31 cellular contexts compared by ENCODE assay signal in the genomic region with DNA sequence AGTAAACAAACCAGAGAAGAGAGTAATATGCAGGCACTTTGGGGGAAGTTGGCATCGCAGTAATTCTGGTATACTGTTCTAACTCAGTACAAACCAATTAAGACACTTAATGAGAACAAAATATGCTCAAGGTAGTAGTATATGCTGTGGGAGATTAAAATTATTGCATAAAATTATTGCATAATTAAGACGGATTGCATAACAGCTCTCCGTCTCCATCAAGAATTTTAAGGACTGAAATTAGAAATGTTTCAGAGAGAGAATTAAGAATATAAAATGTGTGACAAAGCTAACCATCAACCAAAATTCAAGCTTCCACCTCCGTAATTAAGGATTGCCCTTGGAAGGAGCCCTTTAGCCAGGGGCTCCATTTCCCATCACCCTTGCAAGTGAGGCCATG.
"Had no signal": no experiment of that assay in that cellular context is flagged by ENCODE, and none has a peak within 500 bp of the region (broad histone marks: within the 10 kb centered on the region; RNA-seq: fewer than 3 reads in every experiment).

No MANE protein-coding gene starts in this region.

- H3K4me1 Mint-ChIP-seq: nephron; stimulated activated memory B cell treated with anti-CD40 and anti-IgM and Interleukin-4, amounts not matched to agents 10 μg/mL and 1 μg/mL and 100 μg/mL, for 72 hours; stimulated activated naive CD8-positive, alpha-beta T cell treated with anti-CD3 and anti-CD28 coated beads, Interleukin-15, amount 100 ng/mL, for 72 hours had no signal

- H3K4me3 ChIP-seq: neural progenitor cell, ovary, psoas muscle, skin epidermis, smooth muscle cell, spleen, suprapubic skin, testis, tibial artery, transverse colon, upper lobe of left lung, vagina had no signal

- H3K27ac Mint-ChIP-seq: natural killer cell; nephron; neural progenitor cell; progenitor cell of endocrine pancreas; stimulated activated memory B cell treated with anti-CD40 and anti-IgM and Interleukin-4, amounts not matched to agents 10 μg/mL and 1 μg/mL and 100 μg/mL, for 72 hours; stimulated activated naive CD8-positive, alpha-beta T cell treated with anti-CD3 and anti-CD28 coated beads, Interleukin-15, amount 100 ng/mL, for 72 hours had no signal

- H3K9me3 Mint-ChIP-seq: natural killer cell; nephron; neural progenitor cell; stimulated activated memory B cell treated with anti-CD40 and anti-IgM and Interleukin-4, amounts not matched to agents 10 μg/mL and 1 μg/mL and 100 μg/mL, for 72 hours; stimulated activated naive CD8-positive, alpha-beta T cell treated with anti-CD3 and anti-CD28 coated beads, Interleukin-15, amount 100 ng/mL, for 72 hours had no signal

- H2AFZ ChIP-seq: neural progenitor cell, parathyroid adenoma had no signal

- H3K4me2 ChIP-seq: neural progenitor cell, smooth muscle cell had no signal

- FAIRE-seq: urothelium cell line had no signal

- H3K27ac ChIP-seq: neural progenitor cell, ovary, parathyroid adenoma, psoas muscle, skin epidermis, spleen, suprapubic skin, testis, tibial artery, transverse colon, upper lobe of left lung, vagina had no signal

- H3K27me3 Mint-ChIP-seq: progenitor cell of endocrine pancreas; stimulated activated memory B cell treated with anti-CD40 and anti-IgM and Interleukin-4, amounts not matched to agents 10 μg/mL and 1 μg/mL and 100 μg/mL, for 72 hours; stimulated activated naive CD8-positive, alpha-beta T cell treated with anti-CD3 and anti-CD28 coated beads, Interleukin-15, amount 100 ng/mL, for 72 hours had no signal

- H3K79me2 ChIP-seq: parathyroid adenoma had no signal

- H3K9me3 ChIP-seq: ovary, psoas muscle, spleen, suprapubic skin, testis, tibial artery, transverse colon, upper lobe of left lung, vagina had no signal

- H3K36me3 ChIP-seq: neural progenitor cell, ovary, spleen, suprapubic skin, tibial artery, transverse colon, upper lobe of left lung, vagina had no signal

- H3K36me3 Mint-ChIP-seq: natural killer cell; neural progenitor cell; stimulated activated memory B cell treated with anti-CD40 and anti-IgM and Interleukin-4, amounts not matched to agents 10 μg/mL and 1 μg/mL and 100 μg/mL, for 72 hours had no signal

- H3K4me3 Mint-ChIP-seq: natural killer cell; nephron; neural progenitor cell; stimulated activated memory B cell treated with anti-CD40 and anti-IgM and Interleukin-4, amounts not matched to agents 10 μg/mL and 1 μg/mL and 100 μg/mL, for 72 hours; stimulated activated naive CD8-positive, alpha-beta T cell treated with anti-CD3 and anti-CD28 coated beads, Interleukin-15, amount 100 ng/mL, for 72 hours had no signal

- DNase-seq: natural killer cell; occipital lobe; ovary; posterior cingulate gyrus; psoas muscle; right cardiac atrium; spleen; stimulated activated CD4-positive, alpha-beta T cell treated with anti-CD3 and anti-CD28 coated beads, Interleukin-12 subunit alpha, Interleukin-12 subunit beta, amount 100 ng/mL, for 4 hours; stimulated activated CD4-positive, alpha-beta T cell treated with anti-CD3 and anti-CD28 coated beads, Interleukin-1b, Interleukin-23, amount 100 ng/mL, for 48 hours; stimulated activated CD4-positive, alpha-beta T cell treated with anti-CD3 and anti-CD28 coated beads, Interleukin-4, amount 100 ng/mL, for 1 hour; stimulated activated CD4-positive, alpha-beta T cell treated with anti-CD3 and anti-CD28 coated beads, Interleukin-4, amount 100 ng/mL, for 4 hours; stimulated activated CD8-positive, alpha-beta memory T cell treated with anti-CD3 and anti-CD28 coated beads, Interleukin-4, amount 100 ng/mL, for 48 hours; stimulated activated naive CD4-positive, alpha-beta T cell; stimulated activated naive CD8-positive, alpha-beta T cell treated with anti-CD3 and anti-CD28 coated beads, Interleukin-15, amount 100 ng/mL, for 72 hours; stimulated activated naive CD8-positive, alpha-beta T cell treated with anti-CD3 and anti-CD28 coated beads, Interleukin-15, Interleukin-2, amounts not matched to agents 100 U/mL and 50 U/mL, for 24 hours; substantia nigra; testis; tibial artery; transverse colon; upper lobe of left lung had no signal

- H3K4me1 ChIP-seq: parathyroid adenoma, psoas muscle, suprapubic skin, testis, transverse colon, vagina had no signal

- H3K27me3 ChIP-seq: neural progenitor cell, ovary, spleen, suprapubic skin, testis, tibial artery, transverse colon, upper lobe of left lung, vagina had no signal

- H3K9ac ChIP-seq: neural progenitor cell, parathyroid adenoma had no signal

- ATAC-seq: natural killer cell; psoas muscle; right cardiac atrium; sciatic nerve; stimulated activated memory B cell treated with anti-CD40 and anti-IgM and Interleukin-4, amounts not matched to agents 10 μg/mL and 1 μg/mL and 100 μg/mL, for 72 hours; stimulated activated naive CD8-positive, alpha-beta T cell treated with anti-CD3 and anti-CD28 coated beads, Interleukin-15, amount 100 ng/mL, for 72 hours; stimulated activated naive CD8-positive, alpha-beta T cell treated with anti-CD3 and anti-CD28 coated beads, Interleukin-15, Interleukin-2, amounts not matched to agents 100 U/mL and 50 U/mL, for 24 hours had no signal
